16 cellular contexts compared by ENCODE assay signal in the genomic region with DNA sequence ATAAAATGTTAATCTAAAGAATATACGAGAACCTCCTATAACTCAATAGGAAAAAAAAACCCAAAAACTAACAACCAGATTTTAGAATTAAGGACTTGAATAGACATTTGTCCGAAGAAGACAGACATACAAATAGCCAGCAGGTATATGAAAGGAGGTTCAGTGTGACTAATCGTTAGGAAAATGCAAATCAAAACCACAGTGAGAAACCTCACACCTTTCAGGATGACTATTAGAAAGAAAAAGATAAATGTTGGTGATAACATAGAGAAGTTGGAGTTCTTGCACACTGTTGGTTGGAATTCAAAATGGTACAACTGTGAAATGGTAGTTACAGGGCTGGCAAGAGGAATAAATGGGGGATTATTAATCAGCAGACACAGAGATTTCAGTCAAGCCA.
DNase-seq lines count a peak whose midpoint lies in the region; ATAC-seq and TF ChIP-seq lines count a peak whose summit lies in the region.
"Had no signal": no experiment of that assay in that cellular context is flagged by ENCODE, and none has a peak within 500 bp of the region (broad histone marks: within the 10 kb centered on the region; RNA-seq: fewer than 3 reads in every experiment).

No MANE protein-coding gene starts in this region.

- no peak overlapping the region for H3K4me3 ChIP-seq in GM12865 (ENCODE audit: low read depth, low read length)
- no peak overlapping the region for H3K4me3 ChIP-seq in uterus
- H3K4me3 ChIP-seq: A549 had no signal

- no peak for TF ChIP-seq POLR2A in uterus (IDR thresholded peaks at IDR 0.05)

- no peaks in the 10 kb centered on the region for H3K9me3 ChIP-seq in uterus
- H3K9me3 ChIP-seq: A549 had no signal

- H3K9me3 Mint-ChIP-seq in CD14-positive monocyte = no peaks in the 10 kb centered on the region

- peak; percentile 97 for ATAC-seq in GM18867 (IDR thresholded peaks at IDR 0.05; ENCODE audit: unreplicated experiment)
- peak; percentile 62 for ATAC-seq in HG02852 (IDR thresholded peaks at IDR 0.05; ENCODE audit: unreplicated experiment)
- ATAC-seq in HG03469 (IDR thresholded peaks at IDR 0.05; ENCODE audit: unreplicated experiment) = peak; percentile 69
- ATAC-seq: A549, PC-3 had no signal

- TF ChIP-seq CTCF in GM12865 (IDR thresholded peaks at IDR 0.05; ENCODE audit: insufficient read depth, low read depth, low read length, missing control alignments) (no peak), uterus (IDR thresholded peaks at IDR 0.05) (no peak), CD14-positive monocyte (IDR thresholded peaks at IDR 0.05) (no peak)

- no peaks in the 10 kb centered on the region for H3K4me1 ChIP-seq in uterus
- H3K4me1 ChIP-seq: A549 had no signal

- DNase-seq in GM12865 (ENCODE audit: low read depth) (peak; percentile 1), uterus (no peak), CD14-positive monocyte (ENCODE audit: low spot score) (no peak), islet precursor cell (no peak), C1 segment of cervical spinal cord (lab: John Stamatoyannopoulos, UW) (no peak)
- DNase-seq: CD4-positive, CD25-positive, alpha-beta regulatory T cell; GOT3; KBM-7; NCI-H1092; NCI-H187; NCI-H446; PC-3 had no signal

- no peaks in the 10 kb centered on the region for H3K36me3 ChIP-seq in uterus

- intact Hi-C loops in uterus (cut with DNase I; ENCODE audit: low total_unique reads) = no loop called here
- intact Hi-C loops in CD14-positive monocyte (cut with micrococcal nuclease) = no loop called here

- H3K27me3 ChIP-seq in uterus = no peaks in the 10 kb centered on the region

- no peak overlapping the region for H3K4me3 Mint-ChIP-seq in CD14-positive monocyte
- H3K4me3 Mint-ChIP-seq: CD4-positive, CD25-positive, alpha-beta regulatory T cell had no signal

- H3K27ac ChIP-seq in uterus = no peak overlapping the region
- H3K27ac ChIP-seq: A549 had no signal

- H3K36me3 Mint-ChIP-seq in CD14-positive monocyte = no peaks in the 10 kb centered on the region
- H3K36me3 Mint-ChIP-seq: CD4-positive, CD25-positive, alpha-beta regulatory T cell had no signal

- no peaks in the 10 kb centered on the region for H3K4me1 Mint-ChIP-seq in CD14-positive monocyte
- H3K4me1 Mint-ChIP-seq: CD4-positive, CD25-positive, alpha-beta regulatory T cell had no signal

- H3K27ac Mint-ChIP-seq in CD14-positive monocyte = no peak overlapping the region
- H3K27ac Mint-ChIP-seq: CD4-positive, CD25-positive, alpha-beta regulatory T cell had no signal

- H3K27me3 Mint-ChIP-seq in CD14-positive monocyte (ENCODE audit: low read depth in 3 of 3) = no peaks in the 10 kb centered on the region
- H3K27me3 Mint-ChIP-seq: CD4-positive, CD25-positive, alpha-beta regulatory T cell had no signal
